Comparison of ENCODE assay signal across 12 cellular contexts in genomic region chr12:108693186-108693585, GRCh38. TPM values are rescaled to one million over a fixed set of nuclear protein-coding genes. Genes with fewer than 3 reads are reported as not detected.
DNase-seq lines count a peak whose midpoint lies in the region; ATAC-seq and TF ChIP-seq lines count a peak whose summit lies in the region.
"Had no signal": no experiment of that assay in that cellular context is flagged by ENCODE, and none has a peak within 500 bp of the region (broad histone marks: within the 10 kb centered on the region; RNA-seq: fewer than 3 reads in every experiment).

No MANE protein-coding gene starts in this region.

- POLR2A ChIA-PET in Caco-2 (lab: Charles Lee): interaction anchor here (0.7 kb wide), 1 partner anchor 8 kb away, joined by 4 read pairs; no protein-coding TSS in a partner anchor
- POLR2A ChIA-PET in RWPE1 (lab: Yijun Ruan, JAX; ENCODE audit: low non-redundant PET): no interaction called here

- H3K4me2 ChIP-seq in skeletal muscle satellite cell (ENCODE audit: low read length): no peak overlapping the region

- H3K27me3 ChIP-seq in Caco-2 (replicated peaks; ENCODE audit: control insufficient read depth, insufficient read depth, low read length): no peaks in the 10 kb centered on the region
- H3K27me3 ChIP-seq in esophagus squamous epithelium: no peaks in the 10 kb centered on the region
- no peaks in the 10 kb centered on the region for H3K27me3 ChIP-seq in skeletal muscle satellite cell (ENCODE audit: control insufficient read depth, insufficient read depth, low read length)
- H3K27me3 ChIP-seq in foreskin keratinocyte: no peaks in the 10 kb centered on the region

- no peaks in the 10 kb centered on the region for H3K9me3 ChIP-seq in Caco-2
- no peaks in the 10 kb centered on the region for H3K9me3 ChIP-seq in esophagus squamous epithelium
- H3K9me3 ChIP-seq in skeletal muscle satellite cell (replicated peaks; ENCODE audit: low read length): no peaks in the 10 kb centered on the region

- CTCF ChIA-PET in Caco-2 (lab: Charles Lee): interaction anchor here (0.7 kb wide), 1 partner anchor 35 kb away, joined by 6 read pairs; no protein-coding TSS in a partner anchor
- CTCF ChIA-PET in RWPE1 (lab: Yijun Ruan, JAX): interaction anchor here (0.6 kb wide), 1 partner anchor 171 kb away, joined by 4 read pairs; no protein-coding TSS in a partner anchor

- no TSS peak for BruUV-seq in Caco-2 (replicated peaks; lab: Mats Ljungman, UMichigan)

- peak overlapping the region; percentile 82 for H3K9ac ChIP-seq in skeletal muscle satellite cell (ENCODE audit: low read depth, low read length)

- TF ChIP-seq POLR2A in esophagus squamous epithelium (IDR thresholded peaks at IDR 0.05): no peak

- peaks cover 45% of the 10 kb centered on the region for H3K4me1 Mint-ChIP-seq in Caco-2 (ENCODE audit: low read depth, unreplicated experiment)

- H3K36me3 Mint-ChIP-seq in Caco-2 (ENCODE audit: insufficient read depth, unreplicated experiment): peaks cover 61% of the 10 kb centered on the region
- H3K36me3 Mint-ChIP-seq: activated naive CD8-positive, alpha-beta T cell had no signal

- peak overlapping the region; percentile 97 for H3K27ac ChIP-seq in RWPE1
- H3K27ac ChIP-seq in esophagus squamous epithelium: peak overlapping the region; percentile 79 to 98 (median 92)
- H3K27ac ChIP-seq in foreskin keratinocyte: no peak overlapping the region

- no peak overlapping the region for H3K4me3 Mint-ChIP-seq in Caco-2 (ENCODE audit: unreplicated experiment)
- H3K4me3 Mint-ChIP-seq: activated naive CD8-positive, alpha-beta T cell had no signal

- H3K4me1 ChIP-seq in Caco-2 (peaks cover 36% of the 10 kb centered on the region), esophagus squamous epithelium (peaks cover 33 to 100% (median 83%) of the 10 kb centered on the region in 3 donors), skeletal muscle satellite cell (ENCODE audit: control insufficient read depth, insufficient read depth, low read length) (peaks cover 84% of the 10 kb centered on the region), foreskin keratinocyte (peaks cover 57% of the 10 kb centered on the region)

- H3K9me3 Mint-ChIP-seq in Caco-2 (ENCODE audit: unreplicated experiment): no peaks in the 10 kb centered on the region

- H3K27me3 Mint-ChIP-seq in Caco-2 (ENCODE audit: insufficient read depth, unreplicated experiment): no peaks in the 10 kb centered on the region
- H3K27me3 Mint-ChIP-seq: activated naive CD8-positive, alpha-beta T cell had no signal

- intact Hi-C loops in Caco-2 (cut with micrococcal nuclease; ENCODE audit: unreplicated experiment): no loop called here
- intact Hi-C loops in esophagus squamous epithelium (cut with DNase I): no loop called here

- WGBS in esophagus squamous epithelium, 2 donors: 81 to 83% methylated on average over 6 of the region's 6 CpGs

- DNase-seq in Caco-2: no peak
- no peak for DNase-seq in RWPE1 (ENCODE audit: low spot score)
- DNase-seq in esophagus squamous epithelium (lab: John Stamatoyannopoulos, UW): no peak
- no peak for DNase-seq in GOT3 (lab: John Stamatoyannopoulos, UW)
- DNase-seq in activated gamma-delta T cell (lab: John Stamatoyannopoulos, UW): no peak
- no peak for DNase-seq in foreskin keratinocyte
- no peak for DNase-seq in EL
- DNase-seq: midbrain; stimulated activated CD4-positive, alpha-beta T cell treated with anti-CD3 and anti-CD28 coated beads, Interleukin-4, amount 100 ng/mL, for 1 hour had no signal

- TF ChIP-seq CTCF in Caco-2 (IDR thresholded peaks at IDR 0.05; ENCODE audit: insufficient read depth in 1 of 2, low read depth in 1 of 2, low read length in 1 of 2, severe bottlenecking in 1 of 2, unreplicated experiment in 1 of 2) (no peak), RWPE1 (conservative IDR thresholded peaks at IDR 0.05; ENCODE audit: low read depth) (no peak), esophagus squamous epithelium (IDR thresholded peaks at IDR 0.05) (no peak), foreskin keratinocyte (conservative IDR thresholded peaks at IDR 0.05) (no peak)

- no peaks in the 10 kb centered on the region; the same call in none of the 2 replicates for H3K36me3 ChIP-seq in Caco-2 (ENCODE audit: control insufficient read depth, insufficient read depth, low read length)
- H3K36me3 ChIP-seq in esophagus squamous epithelium: peaks cover 0 to 12% (median 0%) of the 10 kb centered on the region in 3 donors
- peaks cover 36% of the 10 kb centered on the region for H3K36me3 ChIP-seq in skeletal muscle satellite cell (ENCODE audit: insufficient read depth, low read length)

- peak overlapping the region; percentile 89 for H3K27ac Mint-ChIP-seq in Caco-2 (ENCODE audit: unreplicated experiment)

- ATAC-seq in foreskin keratinocyte: no peak

- no peak overlapping the region for H3K4me3 ChIP-seq in Caco-2 (ENCODE audit: low read depth, low read length)
- no peak overlapping the region for H3K4me3 ChIP-seq in esophagus squamous epithelium
- H3K4me3 ChIP-seq in skeletal muscle satellite cell (ENCODE audit: low read length): no peak overlapping the region

RNA-seq across cellular contexts. Expression of gene CORO1C, which starts 38.1 kb away (rescaled TPM):
- total RNA-seq in Caco-2 (2022): 176 and 195 TPM in 2 replicates
- total RNA-seq in esophagus squamous epithelium: 100 to 1,000 TPM in 3 of 4 donors, 10 to 100 TPM in 1; 67.2 to 142 (median 114) TPM
- 282 and 318 TPM in 2 replicates for total RNA-seq in skeletal muscle satellite cell (2012; rRNA removed)
- 150 and 182 TPM in 2 replicates for total RNA-seq in foreskin keratinocyte
- polyA plus RNA-seq in foreskin keratinocyte: 54.3 and 72.1 TPM in 2 replicates

RNA-seq across cellular contexts. Expression of gene SELPLG, which starts 59.5 kb away (rescaled TPM):
- total RNA-seq in Caco-2 (2022): 0.23 and 0.44 TPM in 2 replicates
- 10 to 100 TPM in 1 of 4 donors, 1 to 10 TPM in 3; 2.5 to 10.1 (median 5.6) TPM for total RNA-seq in esophagus squamous epithelium
- total RNA-seq in skeletal muscle satellite cell (2012; rRNA removed): 0.76 and 0.87 TPM in 2 replicates
- 0.25 and 0.34 TPM in 2 replicates for total RNA-seq in foreskin keratinocyte
- polyA plus RNA-seq in foreskin keratinocyte: 0.47 and 0.52 TPM in 2 replicates
- total RNA-seq: H1 had no signal
